26 cellular contexts compared by ENCODE assay signal in the genomic region with DNA sequence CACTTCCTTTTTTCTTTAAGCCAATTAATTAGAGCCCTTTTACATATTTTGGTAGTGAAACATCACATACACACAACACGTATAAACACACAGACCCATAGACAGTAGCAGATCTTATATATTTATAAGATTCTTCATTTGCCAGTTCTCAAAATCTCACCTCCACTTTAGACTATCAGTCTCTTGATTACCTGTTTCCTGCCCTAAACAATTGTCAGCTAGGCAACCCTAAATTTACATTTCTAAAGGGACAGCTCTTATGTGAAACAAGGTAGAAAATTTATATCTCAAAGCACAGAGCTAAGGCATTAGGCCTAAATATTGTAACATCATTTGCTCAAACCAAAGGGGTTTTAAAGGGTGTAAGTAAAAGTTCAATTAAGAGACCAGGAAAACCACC.
"Had no signal": no experiment of that assay in that cellular context is flagged by ENCODE, and none has a peak within 500 bp of the region (broad histone marks: within the 10 kb centered on the region; RNA-seq: fewer than 3 reads in every experiment).

No MANE protein-coding gene starts in this region.

- DNase-seq: colonic mucosa; cortex of kidney; effector CD8-positive, alpha-beta T cell; effector memory CD8-positive, alpha-beta T cell; endodermal cell; erythroblast; esophagus squamous epithelium; foreskin fibroblast; foreskin melanocyte; gastrocnemius medialis; glutamatergic neuron; head of caudate nucleus; heart right ventricle; hippocampal formation; immature natural killer cell; left cardiac atrium; left lung; left ventricle myocardium superior; lower lobe of right lung; mesenchymal stem cell; mucosa of descending colon; naive B cell had no signal

- H3K4me1 Mint-ChIP-seq: mesothelial cell of epicardium had no signal

- ATAC-seq: effector memory CD8-positive, alpha-beta T cell; esophagus mucosa; gastrocnemius medialis; heart right ventricle; left cardiac atrium; left lung; left ventricle myocardium superior; lower lobe of right lung; mucosa of descending colon had no signal

- H3K4me3 Mint-ChIP-seq: dendritic cell treated with granulocyte-macrophage colony-stimulating factor and Interleukin-4, amounts not matched to agents 40 ng/mL and 50 ng/mL, for 4 days; effector memory CD8-positive, alpha-beta T cell; endodermal cell; immature natural killer cell; mesothelial cell of epicardium; naive B cell had no signal

- H3K4me3 ChIP-seq: colonic mucosa, esophagus squamous epithelium, gastrocnemius medialis, heart right ventricle, left lung, lower lobe of right lung, mucosa of descending colon had no signal

- H3K27me3 ChIP-seq: colonic mucosa, esophagus squamous epithelium, gastrocnemius medialis, heart right ventricle, left lung had no signal

- H3K27ac Mint-ChIP-seq: dendritic cell treated with granulocyte-macrophage colony-stimulating factor and Interleukin-4, amounts not matched to agents 40 ng/mL and 50 ng/mL, for 4 days; effector memory CD8-positive, alpha-beta T cell; endodermal cell; immature natural killer cell; mesothelial cell of epicardium; naive B cell had no signal

- H3K27me3 Mint-ChIP-seq: dendritic cell treated with granulocyte-macrophage colony-stimulating factor and Interleukin-4, amounts not matched to agents 40 ng/mL and 50 ng/mL, for 4 days; effector memory CD8-positive, alpha-beta T cell; naive B cell had no signal

- H3K36me3 ChIP-seq: colonic mucosa, esophagus squamous epithelium, gastrocnemius medialis, heart right ventricle, left lung, lower lobe of right lung had no signal

- H3K9me3 ChIP-seq: colonic mucosa, gastrocnemius medialis, lower lobe of right lung had no signal

- H3K4me1 ChIP-seq: colonic mucosa, esophagus squamous epithelium, gastrocnemius medialis, heart right ventricle, left lung, lower lobe of right lung had no signal

- H3K27ac ChIP-seq: colonic mucosa, epithelial cell of prostate, esophagus squamous epithelium, gastrocnemius medialis, heart right ventricle, left lung, lower lobe of right lung had no signal
